8 cellular contexts compared by ENCODE assay signal in genomic region chr12:120301962-120302815, GRCh38. TPM values are rescaled to one million over a fixed set of nuclear protein-coding genes. Genes with fewer than 3 reads are reported as not detected.
DNase-seq lines count a peak whose midpoint lies in the region; ATAC-seq and TF ChIP-seq lines count a peak whose summit lies in the region.

Gene SIRT4 (plus strand): TSS chr12:120302321. CDS start chr12:120303562, 1,241 bp downstream.

- DNase-seq in C1 segment of cervical spinal cord (lab: John Stamatoyannopoulos, UW) (peak; percentile 20 to 93 (median 79)), NCI-H526 treated with DMSO at 0.1 percent for 48 hours (lab: John Stamatoyannopoulos, UW) (peak; percentile 87), dorsolateral prefrontal cortex (peak; percentile 72 to 97 (median 92)), right lobe of liver (peak; percentile 86 to 91 (median 87))
- peak; percentile 90 for DNase-seq in activated CD4-positive, alpha-beta T cell treated with anti-CD3 and anti-CD28 coated beads, Interleukin-2, amount 50 U/mL, for 1 hour
- peak; percentile 80 to 85 for DNase-seq in stimulated activated CD4-positive, alpha-beta T cell treated with anti-CD3 and anti-CD28 coated beads, Interleukin-4, amount 100 ng/mL, for 48 hours (ENCODE audit: low read depth in 2 of 2)

- H3K9me3 ChIP-seq in right lobe of liver: no peaks in the 10 kb centered on the region

- 0% methylated on average over 25 of the region's 31 CpGs for WGBS in right lobe of liver (ENCODE audit: insufficient coverage, low coverage, low lambda C conversion rate, missing lambda C conversion rate)

- no peaks in the 10 kb centered on the region for H3K36me3 ChIP-seq in right lobe of liver

- no peaks in the 10 kb centered on the region for H3K27me3 ChIP-seq in dorsolateral prefrontal cortex
- no peaks in the 10 kb centered on the region for H3K27me3 ChIP-seq in right lobe of liver

- TF ChIP-seq POLR2A in right lobe of liver (IDR thresholded peaks at IDR 0.05): no peak

- intact Hi-C loops in dorsolateral prefrontal cortex (cut with DNase I): loop anchor here (1.0 to 2.0 kb wide), 2 partner anchors 15 kb away; no protein-coding TSS in a partner anchor
- intact Hi-C loops in right lobe of liver (cut with DNase I): no loop called here

- H3K27ac ChIP-seq in dorsolateral prefrontal cortex (peak within 1 kb of the TSS in 55 of 59 donors; percentile 18 to 95 (median 83)), right lobe of liver (peak within 1 kb of the TSS; percentile 51 to 73 (median 68))

- ATAC-seq in GM19328 (IDR thresholded peaks at IDR 0.05; ENCODE audit: unreplicated experiment) (peak; percentile 97), HG03520 (IDR thresholded peaks at IDR 0.05; ENCODE audit: unreplicated experiment) (peak; percentile 89), right lobe of liver (peak; percentile 97 to 99 (median 98))

- TF ChIP-seq CTCF in dorsolateral prefrontal cortex (IDR thresholded peaks at IDR 0.05 in 54 of 56, conservative IDR thresholded peaks at IDR 0.05 in 2 of 56; ENCODE audit: low read depth in 1 of 56, partially characterized antibody in 56 of 56): peak; percentile 86 to 99 (median 93)
- TF ChIP-seq CTCF in right lobe of liver (IDR thresholded peaks at IDR 0.05): peak; percentile 53 to 89 (median 84)

- peaks cover 0 to 5% (median 0%) of the 10 kb centered on the region in 4 donors for H3K4me1 ChIP-seq in right lobe of liver

- H3K4me3 ChIP-seq in dorsolateral prefrontal cortex (peak within 1 kb of the TSS; percentile 42 to 93 (median 77)), right lobe of liver (peak within 1 kb of the TSS; percentile 64 to 70 (median 65))

RNA-seq across cellular contexts. Expression of gene SIRT4, which starts in this region (rescaled TPM):
- total RNA-seq in dorsolateral prefrontal cortex (10 to 100 TPM in 10 of 120 experiments, 1 to 10 TPM in 110; 1.9 to 15.5 (median 6.3) TPM), right lobe of liver (1 to 10 TPM in 5 of 6 experiments, under 1 TPM in 1; 0.56 to 4.1 (median 3.0) TPM)

Comparison
In these comparisons a context has a peak if more than half of its experiments do, and no peak if none do; other contexts are left out.
1. Peak in every context shown above with its lines: DNase-seq, ATAC-seq, H3K4me3 ChIP-seq and H3K27ac ChIP-seq.
2. intact Hi-C loops: an anchor here in dorsolateral prefrontal cortex (1.0 to 2.0 kb wide); none called in right lobe of liver.